ENCODE assay signal across 1 cellular context in genomic region chr1:77683142-77683835, GRCh38.
A peak's percentile ranks its signal among the peaks of the same experiment; 100 is the strongest.
TF ChIP-seq lines count a peak whose summit lies in the region.

No MANE protein-coding gene starts in this region.

TF ChIP-seq in K562, 482 proteins besides CTCF, POLR2A, EP300 and RAD21 (continued from another document and continues in another):
- TF ChIP-seq, protein P1, sequence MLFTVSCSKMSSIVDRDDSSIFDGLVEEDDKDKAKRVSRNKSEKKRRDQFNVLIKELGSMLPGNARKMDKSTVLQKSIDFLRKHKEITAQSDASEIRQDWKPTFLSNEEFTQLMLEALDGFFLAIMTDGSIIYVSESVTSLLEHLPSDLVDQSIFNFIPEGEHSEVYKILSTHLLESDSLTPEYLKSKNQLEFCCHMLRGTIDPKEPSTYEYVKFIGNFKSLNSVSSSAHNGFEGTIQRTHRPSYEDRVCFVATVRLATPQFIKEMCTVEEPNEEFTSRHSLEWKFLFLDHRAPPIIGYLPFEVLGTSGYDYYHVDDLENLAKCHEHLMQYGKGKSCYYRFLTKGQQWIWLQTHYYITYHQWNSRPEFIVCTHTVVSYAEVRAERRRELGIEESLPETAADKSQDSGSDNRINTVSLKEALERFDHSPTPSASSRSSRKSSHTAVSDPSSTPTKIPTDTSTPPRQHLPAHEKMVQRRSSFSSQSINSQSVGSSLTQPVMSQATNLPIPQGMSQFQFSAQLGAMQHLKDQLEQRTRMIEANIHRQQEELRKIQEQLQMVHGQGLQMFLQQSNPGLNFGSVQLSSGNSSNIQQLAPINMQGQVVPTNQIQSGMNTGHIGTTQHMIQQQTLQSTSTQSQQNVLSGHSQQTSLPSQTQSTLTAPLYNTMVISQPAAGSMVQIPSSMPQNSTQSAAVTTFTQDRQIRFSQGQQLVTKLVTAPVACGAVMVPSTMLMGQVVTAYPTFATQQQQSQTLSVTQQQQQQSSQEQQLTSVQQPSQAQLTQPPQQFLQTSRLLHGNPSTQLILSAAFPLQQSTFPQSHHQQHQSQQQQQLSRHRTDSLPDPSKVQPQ (CRISPR knock-in tag; IDR thresholded peaks at IDR 0.05; ENCODE audit: borderline replicate concordance): no peak
- TF ChIP-seq ATF7 (IDR thresholded peaks at IDR 0.05): peak; percentile 74; the same call in 1 of the 2 replicates
- no peak for TF ChIP-seq ZNF431 (CRISPR knock-in tag; IDR thresholded peaks at IDR 0.05)
- TF ChIP-seq ARID1B (IDR thresholded peaks at IDR 0.05): 0 out of 2 replicates have a peak, but pooled peaks have one; percentile 12
- no peak for TF ChIP-seq FOXM1 (IDR thresholded peaks at IDR 0.05; ENCODE audit: low read depth)
- no peak; the same call in none of the 2 replicates for TF ChIP-seq FOXM1 (CRISPR knock-in tag; IDR thresholded peaks at IDR 0.05; ENCODE audit: low read depth)
- TF ChIP-seq, protein P2, sequence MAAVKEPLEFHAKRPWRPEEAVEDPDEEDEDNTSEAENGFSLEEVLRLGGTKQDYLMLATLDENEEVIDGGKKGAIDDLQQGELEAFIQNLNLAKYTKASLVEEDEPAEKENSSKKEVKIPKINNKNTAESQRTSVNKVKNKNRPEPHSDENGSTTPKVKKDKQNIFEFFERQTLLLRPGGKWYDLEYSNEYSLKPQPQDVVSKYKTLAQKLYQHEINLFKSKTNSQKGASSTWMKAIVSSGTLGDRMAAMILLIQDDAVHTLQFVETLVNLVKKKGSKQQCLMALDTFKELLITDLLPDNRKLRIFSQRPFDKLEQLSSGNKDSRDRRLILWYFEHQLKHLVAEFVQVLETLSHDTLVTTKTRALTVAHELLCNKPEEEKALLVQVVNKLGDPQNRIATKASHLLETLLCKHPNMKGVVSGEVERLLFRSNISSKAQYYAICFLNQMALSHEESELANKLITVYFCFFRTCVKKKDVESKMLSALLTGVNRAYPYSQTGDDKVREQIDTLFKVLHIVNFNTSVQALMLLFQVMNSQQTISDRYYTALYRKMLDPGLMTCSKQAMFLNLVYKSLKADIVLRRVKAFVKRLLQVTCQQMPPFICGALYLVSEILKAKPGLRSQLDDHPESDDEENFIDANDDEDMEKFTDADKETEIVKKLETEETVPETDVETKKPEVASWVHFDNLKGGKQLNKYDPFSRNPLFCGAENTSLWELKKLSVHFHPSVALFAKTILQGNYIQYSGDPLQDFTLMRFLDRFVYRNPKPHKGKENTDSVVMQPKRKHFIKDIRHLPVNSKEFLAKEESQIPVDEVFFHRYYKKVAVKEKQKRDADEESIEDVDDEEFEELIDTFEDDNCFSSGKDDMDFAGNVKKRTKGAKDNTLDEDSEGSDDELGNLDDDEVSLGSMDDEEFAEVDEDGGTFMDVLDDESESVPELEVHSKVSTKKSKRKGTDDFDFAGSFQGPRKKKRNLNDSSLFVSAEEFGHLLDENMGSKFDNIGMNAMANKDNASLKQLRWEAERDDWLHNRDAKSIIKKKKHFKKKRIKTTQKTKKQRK (IDR thresholded peaks at IDR 0.05; ENCODE audit: borderline replicate concordance, low read depth, low read length): no peak
- no peak for TF ChIP-seq SMARCB1 (IDR thresholded peaks at IDR 0.05; ENCODE audit: insufficient read length, low read depth)
- no peak for TF ChIP-seq HOXB6 (CRISPR knock-in tag; IDR thresholded peaks at IDR 0.05; ENCODE audit: borderline replicate concordance)
- no peak for TF ChIP-seq MAFF (IDR thresholded peaks at IDR 0.05; ENCODE audit: low read length)
- TF ChIP-seq CBFB (CRISPR knock-in tag; IDR thresholded peaks at IDR 0.05): peak; percentile 95
- TF ChIP-seq HDAC2 (IDR thresholded peaks at IDR 0.05): no peak
- no peak for TF ChIP-seq THRAP3 (IDR thresholded peaks at IDR 0.05; ENCODE audit: borderline replicate concordance)
- TF ChIP-seq ZBTB43 (CRISPR knock-in tag; IDR thresholded peaks at IDR 0.05): no peak
- TF ChIP-seq, protein P3, sequence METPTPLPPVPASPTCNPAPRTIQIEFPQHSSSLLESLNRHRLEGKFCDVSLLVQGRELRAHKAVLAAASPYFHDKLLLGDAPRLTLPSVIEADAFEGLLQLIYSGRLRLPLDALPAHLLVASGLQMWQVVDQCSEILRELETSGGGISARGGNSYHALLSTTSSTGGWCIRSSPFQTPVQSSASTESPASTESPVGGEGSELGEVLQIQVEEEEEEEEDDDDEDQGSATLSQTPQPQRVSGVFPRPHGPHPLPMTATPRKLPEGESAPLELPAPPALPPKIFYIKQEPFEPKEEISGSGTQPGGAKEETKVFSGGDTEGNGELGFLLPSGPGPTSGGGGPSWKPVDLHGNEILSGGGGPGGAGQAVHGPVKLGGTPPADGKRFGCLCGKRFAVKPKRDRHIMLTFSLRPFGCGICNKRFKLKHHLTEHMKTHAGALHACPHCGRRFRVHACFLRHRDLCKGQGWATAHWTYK (CRISPR knock-in tag; IDR thresholded peaks at IDR 0.05): peak; percentile 98
- TF ChIP-seq ZNF174 (CRISPR knock-in tag; IDR thresholded peaks at IDR 0.05): no peak
- peak; percentile 72 for TF ChIP-seq ZNF766 (CRISPR knock-in tag; conservative IDR thresholded peaks at IDR 0.05)
- TF ChIP-seq ZNF124 (CRISPR knock-in tag; IDR thresholded peaks at IDR 0.05): no peak
- TF ChIP-seq ZBTB12 (CRISPR knock-in tag; IDR thresholded peaks at IDR 0.05): no peak
- TF ChIP-seq ATF1 (CRISPR knock-in tag; IDR thresholded peaks at IDR 0.05): no peak
- peak; percentile 56 for TF ChIP-seq ATF1 (tag; IDR thresholded peaks at IDR 0.05)
- TF ChIP-seq, protein P4, sequence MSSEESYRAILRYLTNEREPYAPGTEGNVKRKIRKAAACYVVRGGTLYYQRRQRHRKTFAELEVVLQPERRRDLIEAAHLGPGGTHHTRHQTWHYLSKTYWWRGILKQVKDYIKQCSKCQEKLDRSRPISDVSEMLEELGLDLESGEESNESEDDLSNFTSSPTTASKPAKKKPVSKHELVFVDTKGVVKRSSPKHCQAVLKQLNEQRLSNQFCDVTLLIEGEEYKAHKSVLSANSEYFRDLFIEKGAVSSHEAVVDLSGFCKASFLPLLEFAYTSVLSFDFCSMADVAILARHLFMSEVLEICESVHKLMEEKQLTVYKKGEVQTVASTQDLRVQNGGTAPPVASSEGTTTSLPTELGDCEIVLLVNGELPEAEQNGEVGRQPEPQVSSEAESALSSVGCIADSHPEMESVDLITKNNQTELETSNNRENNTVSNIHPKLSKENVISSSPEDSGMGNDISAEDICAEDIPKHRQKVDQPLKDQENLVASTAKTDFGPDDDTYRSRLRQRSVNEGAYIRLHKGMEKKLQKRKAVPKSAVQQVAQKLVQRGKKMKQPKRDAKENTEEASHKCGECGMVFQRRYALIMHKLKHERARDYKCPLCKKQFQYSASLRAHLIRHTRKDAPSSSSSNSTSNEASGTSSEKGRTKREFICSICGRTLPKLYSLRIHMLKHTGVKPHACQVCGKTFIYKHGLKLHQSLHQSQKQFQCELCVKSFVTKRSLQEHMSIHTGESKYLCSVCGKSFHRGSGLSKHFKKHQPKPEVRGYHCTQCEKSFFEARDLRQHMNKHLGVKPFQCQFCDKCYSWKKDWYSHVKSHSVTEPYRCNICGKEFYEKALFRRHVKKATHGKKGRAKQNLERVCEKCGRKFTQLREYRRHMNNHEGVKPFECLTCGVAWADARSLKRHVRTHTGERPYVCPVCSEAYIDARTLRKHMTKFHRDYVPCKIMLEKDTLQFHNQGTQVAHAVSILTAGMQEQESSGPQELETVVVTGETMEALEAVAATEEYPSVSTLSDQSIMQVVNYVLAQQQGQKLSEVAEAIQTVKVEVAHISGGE (CRISPR knock-in tag; IDR thresholded peaks at IDR 0.05): peak in 2 of 3 experiments; percentile 88 to 97; a peak in 4 of 6 replicates
- TF ChIP-seq HNRNPH1 (optimal IDR thresholded peaks at IDR 0.05; ENCODE audit: low read depth, low read length): no peak
- TF ChIP-seq NFE2L1 (tag; IDR thresholded peaks at IDR 0.05; ENCODE audit: borderline replicate concordance, low read depth): no peak
- TF ChIP-seq ZNF668 (CRISPR knock-in tag; IDR thresholded peaks at IDR 0.05): no peak
- TF ChIP-seq CBX3 (IDR thresholded peaks at IDR 0.05; ENCODE audit: borderline replicate concordance in 1 of 2, low read length in 2 of 2): no peak
- TF ChIP-seq SRF (CRISPR knock-in tag; IDR thresholded peaks at IDR 0.05): peak in 1 of 2 experiments; percentile 29; a peak in 1 of 4 replicates
- TF ChIP-seq MBD2 (IDR thresholded peaks at IDR 0.05; ENCODE audit: borderline replicate concordance, low read depth): no peak
- peak; percentile 90 for TF ChIP-seq CTBP1 (IDR thresholded peaks at IDR 0.05; ENCODE audit: borderline replicate concordance)
- TF ChIP-seq SIN3A (IDR thresholded peaks at IDR 0.05; ENCODE audit: borderline replicate concordance in 2 of 2, control insufficient read depth in 1 of 2, low read depth in 2 of 2, low read length in 2 of 2): peak in 1 of 2 experiments; percentile 81; a peak in 1 of 4 replicates
- no peak for TF ChIP-seq MED1 (CRISPR knock-in tag; IDR thresholded peaks at IDR 0.05; ENCODE audit: borderline replicate concordance)
- peak; percentile 78 for TF ChIP-seq E2F3 (CRISPR knock-in tag; IDR thresholded peaks at IDR 0.05)
- TF ChIP-seq, protein P5, sequence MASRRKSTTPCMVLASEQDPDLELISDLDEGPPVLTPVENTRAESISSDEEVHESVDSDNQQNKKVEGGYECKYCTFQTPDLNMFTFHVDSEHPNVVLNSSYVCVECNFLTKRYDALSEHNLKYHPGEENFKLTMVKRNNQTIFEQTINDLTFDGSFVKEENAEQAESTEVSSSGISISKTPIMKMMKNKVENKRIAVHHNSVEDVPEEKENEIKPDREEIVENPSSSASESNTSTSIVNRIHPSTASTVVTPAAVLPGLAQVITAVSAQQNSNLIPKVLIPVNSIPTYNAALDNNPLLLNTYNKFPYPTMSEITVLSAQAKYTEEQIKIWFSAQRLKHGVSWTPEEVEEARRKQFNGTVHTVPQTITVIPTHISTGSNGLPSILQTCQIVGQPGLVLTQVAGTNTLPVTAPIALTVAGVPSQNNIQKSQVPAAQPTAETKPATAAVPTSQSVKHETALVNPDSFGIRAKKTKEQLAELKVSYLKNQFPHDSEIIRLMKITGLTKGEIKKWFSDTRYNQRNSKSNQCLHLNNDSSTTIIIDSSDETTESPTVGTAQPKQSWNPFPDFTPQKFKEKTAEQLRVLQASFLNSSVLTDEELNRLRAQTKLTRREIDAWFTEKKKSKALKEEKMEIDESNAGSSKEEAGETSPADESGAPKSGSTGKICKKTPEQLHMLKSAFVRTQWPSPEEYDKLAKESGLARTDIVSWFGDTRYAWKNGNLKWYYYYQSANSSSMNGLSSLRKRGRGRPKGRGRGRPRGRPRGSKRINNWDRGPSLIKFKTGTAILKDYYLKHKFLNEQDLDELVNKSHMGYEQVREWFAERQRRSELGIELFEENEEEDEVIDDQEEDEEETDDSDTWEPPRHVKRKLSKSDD (conservative IDR thresholded peaks at IDR 0.05; ENCODE audit: low read length): no peak
- no peak for TF ChIP-seq PYGO2 (tag; IDR thresholded peaks at IDR 0.05)
- peak; percentile 71 for TF ChIP-seq PRDM10 (IDR thresholded peaks at IDR 0.05; ENCODE audit: partially characterized antibody)
- no peak for TF ChIP-seq ZNF583 (CRISPR knock-in tag; IDR thresholded peaks at IDR 0.05)
- TF ChIP-seq, protein P6, sequence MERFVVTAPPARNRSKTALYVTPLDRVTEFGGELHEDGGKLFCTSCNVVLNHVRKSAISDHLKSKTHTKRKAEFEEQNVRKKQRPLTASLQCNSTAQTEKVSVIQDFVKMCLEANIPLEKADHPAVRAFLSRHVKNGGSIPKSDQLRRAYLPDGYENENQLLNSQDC (CRISPR knock-in tag; IDR thresholded peaks at IDR 0.05): peak; percentile 79; the same call in 1 of the 2 replicates
- TF ChIP-seq, protein P7, sequence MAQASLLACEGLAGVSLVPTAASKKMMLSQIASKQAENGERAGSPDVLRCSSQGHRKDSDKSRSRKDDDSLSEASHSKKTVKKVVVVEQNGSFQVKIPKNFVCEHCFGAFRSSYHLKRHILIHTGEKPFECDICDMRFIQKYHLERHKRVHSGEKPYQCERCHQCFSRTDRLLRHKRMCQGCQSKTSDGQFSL (CRISPR knock-in tag; IDR thresholded peaks at IDR 0.05): no peak
- TF ChIP-seq, protein P7 (tag; IDR thresholded peaks at IDR 0.05): peak in 1 of 2 experiments; percentile 59; a peak in 2 of 4 replicates
- TF ChIP-seq NR2C2 (CRISPR knock-in tag; IDR thresholded peaks at IDR 0.05): no peak
- no peak for TF ChIP-seq NR2C2 (tag; IDR thresholded peaks at IDR 0.05)
